Comparison of ENCODE assay signal across 15 cellular contexts in genomic region chr16:998211-998610, GRCh38. TPM values are rescaled to one million over a fixed set of nuclear protein-coding genes. Genes with fewer than 3 reads are reported as not detected.
A peak's percentile ranks its signal among the peaks of the same experiment; 100 is the strongest.
DNase-seq lines count a peak whose midpoint lies in the region; ATAC-seq and TF ChIP-seq lines count a peak whose summit lies in the region.
"Had no signal": no experiment of that assay in that cellular context is flagged by ENCODE, and none has a peak within 500 bp of the region (broad histone marks: within the 10 kb centered on the region; RNA-seq: fewer than 3 reads in every experiment).

No MANE protein-coding gene starts in this region.

- peak; percentile 6 to 8 for ATAC-seq in activated T-cell treated with anti-CD3 and anti-CD28 coated beads, Interleukin-2, amount 50 U/mL, for 4 hours

- intact Hi-C loops in CD4-positive, alpha-beta memory T cell (cut with micrococcal nuclease), result loop anchor here (5.0 kb wide), 1 partner anchor 36 kb away; no protein-coding TSS in a partner anchor

- H4K20me1 ChIP-seq in osteoblast (ENCODE audit: insufficient read depth, low read length), result no peaks in the 10 kb centered on the region

- peak overlapping the region; percentile 74 for H3K27ac ChIP-seq in CD4-positive, alpha-beta memory T cell (ENCODE audit: low read depth, low read length)
- no peak overlapping the region for H3K27ac ChIP-seq in osteoblast (ENCODE audit: low read depth, low read length)
- H3K27ac ChIP-seq: 22Rv1, upper lobe of right lung had no signal

- H3K36me3 Mint-ChIP-seq in T-helper 2 cell treated with Interferon-gamma antibody and Interleukin-4, amounts not matched to agents 5 μg/mL and 100 μg/mL, for 36 hours (ENCODE audit: low read depth), result no peaks in the 10 kb centered on the region
- H3K36me3 Mint-ChIP-seq in CD4-positive, alpha-beta memory T cell, result no peaks in the 10 kb centered on the region
- no peaks in the 10 kb centered on the region for H3K36me3 Mint-ChIP-seq in activated T-cell treated with anti-CD3 and anti-CD28 coated beads, Interleukin-2, amount 50 U/mL, for 4 hours (ENCODE audit: insufficient read depth)
- no peaks in the 10 kb centered on the region for H3K36me3 Mint-ChIP-seq in mesothelial cell of epicardium
- H3K36me3 Mint-ChIP-seq: natural killer cell had no signal

- no peak overlapping the region for H3K4me2 ChIP-seq in osteoblast (ENCODE audit: insufficient read depth, low read length)

- H3K79me2 ChIP-seq in osteoblast (ENCODE audit: insufficient read depth, low read length), result no peaks in the 10 kb centered on the region

- no peaks in the 10 kb centered on the region for H3K9me3 ChIP-seq in CD4-positive, alpha-beta memory T cell (ENCODE audit: control insufficient read depth in 1 of 2, low read length in 2 of 2)
- H3K9me3 ChIP-seq in osteoblast (ENCODE audit: low read depth, low read length), result peaks cover 14% of the 10 kb centered on the region

- H3K9me3 Mint-ChIP-seq in T-helper 2 cell treated with Interferon-gamma antibody and Interleukin-4, amounts not matched to agents 5 μg/mL and 100 μg/mL, for 36 hours, result no peaks in the 10 kb centered on the region
- H3K9me3 Mint-ChIP-seq in CD4-positive, alpha-beta memory T cell, result no peaks in the 10 kb centered on the region
- no peaks in the 10 kb centered on the region for H3K9me3 Mint-ChIP-seq in activated T-cell treated with anti-CD3 and anti-CD28 coated beads, Interleukin-2, amount 50 U/mL, for 4 hours
- no peaks in the 10 kb centered on the region for H3K9me3 Mint-ChIP-seq in mesothelial cell of epicardium
- H3K9me3 Mint-ChIP-seq: natural killer cell had no signal

- H3K4me3 Mint-ChIP-seq in T-helper 2 cell treated with Interferon-gamma antibody and Interleukin-4, amounts not matched to agents 5 μg/mL and 100 μg/mL, for 36 hours, result peak overlapping the region; percentile 54
- H3K4me3 Mint-ChIP-seq in CD4-positive, alpha-beta memory T cell, result peak overlapping the region in 7 of 8 donors; percentile 81 to 97 (median 84)
- H3K4me3 Mint-ChIP-seq in activated T-cell treated with anti-CD3 and anti-CD28 coated beads, Interleukin-2, amount 50 U/mL, for 4 hours, result peak overlapping the region; percentile 76
- H3K4me3 Mint-ChIP-seq in mesothelial cell of epicardium, result no peak overlapping the region
- H3K4me3 Mint-ChIP-seq: natural killer cell had no signal

- peaks cover 39% of the 10 kb centered on the region for H3K27me3 Mint-ChIP-seq in T-helper 2 cell treated with Interferon-gamma antibody and Interleukin-4, amounts not matched to agents 5 μg/mL and 100 μg/mL, for 36 hours (ENCODE audit: low read depth)
- H3K27me3 Mint-ChIP-seq in CD4-positive, alpha-beta memory T cell, result no peaks in the 10 kb centered on the region
- no peaks in the 10 kb centered on the region for H3K27me3 Mint-ChIP-seq in activated T-cell treated with anti-CD3 and anti-CD28 coated beads, Interleukin-2, amount 50 U/mL, for 4 hours (ENCODE audit: low read depth)
- peaks cover 25% of the 10 kb centered on the region for H3K27me3 Mint-ChIP-seq in mesothelial cell of epicardium (ENCODE audit: low read depth)

- H3K4me3 ChIP-seq in CD4-positive, alpha-beta memory T cell (ENCODE audit: low read length in 2 of 2), result peak overlapping the region in 1 of 2 donors; percentile 55
- H3K4me3 ChIP-seq in osteoblast (ENCODE audit: insufficient read depth, low read length), result no peak overlapping the region

- H3K27ac Mint-ChIP-seq in T-helper 2 cell treated with Interferon-gamma antibody and Interleukin-4, amounts not matched to agents 5 μg/mL and 100 μg/mL, for 36 hours, result no peak overlapping the region
- H3K27ac Mint-ChIP-seq in CD4-positive, alpha-beta memory T cell, result peak overlapping the region; percentile 87 to 98 (median 89)
- peak overlapping the region; percentile 25 for H3K27ac Mint-ChIP-seq in mesothelial cell of epicardium
- H3K27ac Mint-ChIP-seq: natural killer cell had no signal

- no peak for TF ChIP-seq CTCF in mesothelial cell of epicardium (IDR thresholded peaks at IDR 0.05; ENCODE audit: unreplicated experiment)
- TF ChIP-seq CTCF in osteoblast (IDR thresholded peaks at IDR 0.05; ENCODE audit: extremely low read depth, low read depth, low read length), result no peak

- H3K36me3 ChIP-seq in CD4-positive, alpha-beta memory T cell (ENCODE audit: insufficient read depth, low read length), result no peaks in the 10 kb centered on the region
- H3K36me3 ChIP-seq in osteoblast (ENCODE audit: insufficient read depth, low read length), result no peaks in the 10 kb centered on the region
- H3K36me3 ChIP-seq: upper lobe of right lung had no signal

- H3K4me1 Mint-ChIP-seq in T-helper 2 cell treated with Interferon-gamma antibody and Interleukin-4, amounts not matched to agents 5 μg/mL and 100 μg/mL, for 36 hours (ENCODE audit: low read depth), result peaks cover 1% of the 10 kb centered on the region
- H3K4me1 Mint-ChIP-seq in CD4-positive, alpha-beta memory T cell, result peaks cover 18 to 59% (median 44%) of the 10 kb centered on the region in 4 donors
- peaks cover 63% of the 10 kb centered on the region for H3K4me1 Mint-ChIP-seq in activated T-cell treated with anti-CD3 and anti-CD28 coated beads, Interleukin-2, amount 50 U/mL, for 4 hours (ENCODE audit: low read depth)
- peaks cover 24% of the 10 kb centered on the region for H3K4me1 Mint-ChIP-seq in mesothelial cell of epicardium

- POLR2A ChIA-PET in CD4-positive, alpha-beta memory T cell (lab: Charles Lee; ENCODE audit: partially characterized antibody), result interaction anchor here (0.8 to 5.8 kb wide), 12 partner anchors 8 to 829 kb away, joined by 3 to 83 read pairs (median 7); partner anchors contain the start of genes FAHD1, HAGH, LMF1 and SOX8

- CTCF ChIA-PET in CD4-positive, alpha-beta memory T cell (lab: Charles Lee; ENCODE audit: partially characterized antibody), result interaction anchor here (1.2 to 4.4 kb wide), 5 partner anchors 9 to 105 kb away, joined by 3 to 50 read pairs (median 5); no protein-coding TSS in a partner anchor

- DNase-seq in T-helper 2 cell treated with Interferon-gamma antibody and Interleukin-4, amounts not matched to agents 5 μg/mL and 100 μg/mL, for 36 hours (ENCODE audit: low spot score), result no peak
- no peak for DNase-seq in T-helper 2 cell
- peak in 1 of 5 donors; percentile 43 for DNase-seq in CD4-positive, alpha-beta memory T cell
- DNase-seq in activated T-cell treated with anti-CD3 and anti-CD28 coated beads, Interleukin-2, amount 50 U/mL, for 4 hours, result no peak
- DNase-seq in mesothelial cell of epicardium (ENCODE audit: low spot score in 2 of 2, unreplicated experiment in 2 of 2), result no peak
- no peak for DNase-seq in pons (ENCODE audit: low spot score)
- DNase-seq in osteoblast (ENCODE audit: insufficient read length, low spot score, missing footprints), result no peak
- DNase-seq in NCI-H345 treated with DMSO at 0.1 percent for 48 hours (lab: John Stamatoyannopoulos, UW; ENCODE audit: unreplicated experiment), result no peak
- DNase-seq: C1 segment of cervical spinal cord, natural killer cell, NCI-H1105, NCI-H2107, NCI-H524 treated with DMSO at 0.1 percent for 48 hours, upper lobe of right lung had no signal

- no peaks in the 10 kb centered on the region for H3K27me3 ChIP-seq in CD4-positive, alpha-beta memory T cell (ENCODE audit: insufficient read depth, low read length)
- H3K27me3 ChIP-seq in osteoblast (ENCODE audit: insufficient read depth, low read length), result peaks cover 46% of the 10 kb centered on the region

- H3K4me1 ChIP-seq in CD4-positive, alpha-beta memory T cell (ENCODE audit: insufficient read depth, low read length), result peaks cover 50% of the 10 kb centered on the region
- H3K4me1 ChIP-seq in osteoblast (ENCODE audit: insufficient read depth, low read length), result peaks cover 5% of the 10 kb centered on the region

- H2AFZ ChIP-seq in osteoblast (ENCODE audit: low read length), result no peak overlapping the region

RNA-seq across cellular contexts. Expression of gene SOX8, which starts 16.6 kb away (rescaled TPM):
- 1 to 10 TPM; 3.1 to 3.4 TPM for total RNA-seq in CD4-positive, alpha-beta memory T cell
- 1 to 10 TPM in 1 of 2 donors, under 1 TPM in 1; 0.47 to 1.6 TPM for polyA plus RNA-seq in CD4-positive, alpha-beta memory T cell
- total RNA-seq in activated T-cell treated with anti-CD3 and anti-CD28 coated beads, Interleukin-2, amount 50 U/mL, for 4 hours, result 1 to 10 TPM; 2.6 to 4.0 (median 3.5) TPM
- total RNA-seq in mesothelial cell of epicardium, result 4.7 to 6.0 TPM (median 5.1 TPM) in 3 replicates
- under 0.01 TPM in 1 of 2 replicates, not detected in the other for total RNA-seq in osteoblast
- total RNA-seq: natural killer cell had no signal

RNA-seq across cellular contexts. Expression of gene LMF1, which starts 27.4 kb away (rescaled TPM):
- 10 to 100 TPM; 50.0 to 59.7 TPM for total RNA-seq in CD4-positive, alpha-beta memory T cell
- polyA plus RNA-seq in CD4-positive, alpha-beta memory T cell, result 10 to 100 TPM in 1 of 2 donors, 1 to 10 TPM in 1; 8.5 to 15.2 TPM
- total RNA-seq in activated T-cell treated with anti-CD3 and anti-CD28 coated beads, Interleukin-2, amount 50 U/mL, for 4 hours, result 1 to 10 TPM; 7.7 to 9.9 (median 9.3) TPM
- 33.1 to 38.1 TPM (median 37.4 TPM) in 3 replicates for total RNA-seq in mesothelial cell of epicardium
- total RNA-seq in osteoblast, result 25.3 and 35.8 TPM in 2 replicates
